Comparison of ENCODE assay signal across 27 cellular contexts in the genomic region with DNA sequence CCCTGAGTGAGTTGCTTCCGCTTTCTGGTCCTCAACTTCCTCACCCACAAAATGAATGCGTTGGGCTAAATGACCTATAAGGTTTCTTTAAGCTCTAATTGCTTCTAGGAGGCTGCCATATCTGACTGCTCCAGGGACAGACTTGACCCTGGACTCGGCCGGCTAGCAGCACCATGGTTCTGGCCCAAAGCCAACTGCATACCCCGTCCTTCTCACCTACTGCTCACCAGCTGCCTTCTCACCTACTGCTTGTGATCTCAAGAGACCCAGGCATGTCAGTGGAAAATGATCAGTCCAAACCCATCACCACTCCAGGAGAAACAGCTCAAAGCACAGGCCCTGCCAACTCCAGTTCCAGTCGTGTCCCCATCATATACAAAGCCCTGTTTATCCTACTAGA.
"Had no signal": no experiment of that assay in that cellular context is flagged by ENCODE, and none has a peak within 500 bp of the region (broad histone marks: within the 10 kb centered on the region; RNA-seq: fewer than 3 reads in every experiment).

No MANE protein-coding gene starts in this region.

- H3K27ac ChIP-seq: ascending aorta, breast epithelium, cardiac muscle cell, coronary artery, dorsolateral prefrontal cortex, foreskin keratinocyte, gastrocnemius medialis, heart left ventricle, hepatocyte, VCaP had no signal

- H3K4me3 ChIP-seq: ascending aorta, breast epithelium, cardiac muscle cell, coronary artery, dorsolateral prefrontal cortex, gastrocnemius medialis, heart left ventricle, hepatocyte had no signal

- H3K27me3 ChIP-seq: ascending aorta, breast epithelium, cardiac muscle cell, foreskin keratinocyte, gastrocnemius medialis, heart left ventricle, hepatocyte had no signal

- H3K9me3 ChIP-seq: ascending aorta, breast epithelium, gastrocnemius medialis, heart left ventricle had no signal

- H3K36me3 ChIP-seq: ascending aorta, breast epithelium, cardiac muscle cell, gastrocnemius medialis, heart left ventricle had no signal

- DNase-seq: activated CD4-positive, alpha-beta memory T cell treated with anti-CD3 and anti-CD28 coated beads, Interleukin-2, amount 10 ng/mL, durations not matched to agents 7 days and 5 days; activated CD4-positive, alpha-beta T cell treated with anti-CD3 and anti-CD28 coated beads for 1 hour; activated CD4-positive, alpha-beta T cell treated with anti-CD3 and anti-CD28 coated beads for 4 hours; activated CD4-positive, alpha-beta T cell treated with anti-CD3 and anti-CD28 coated beads, Interleukin-2, amount 10 ng/mL, durations not matched to agents 7 days and 5 days; activated CD4-positive, alpha-beta T cell treated with anti-CD3 and anti-CD28 coated beads, Interleukin-2, amount 50 U/mL, for 4 hours; activated CD8-positive, alpha-beta memory T cell treated with anti-CD3 and anti-CD28 coated beads, Interleukin-2, amount 50 U/mL, for 48 hours; activated gamma-delta T cell; activated naive CD4-positive, alpha-beta T cell; activated naive CD4-positive, alpha-beta T cell treated with anti-CD3 and anti-CD28 coated beads, Interleukin-2, amount 10 ng/mL, durations not matched to agents 7 days and 5 days; activated naive CD8-positive, alpha-beta T cell treated with anti-CD3 and anti-CD28 coated beads, Interleukin-2, amount 10 ng/mL, durations not matched to agents 7 days and 5 days; activated T-cell treated with anti-CD3 and anti-CD28 coated beads for 4 hours; activated T-cell treated with anti-CD3 and anti-CD28 coated beads, Interleukin-2, amount 50 U/mL, for 24 hours; activated T-cell treated with anti-CD3 and anti-CD28 coated beads, Interleukin-2, amount 50 U/mL, for 72 hours; dorsolateral prefrontal cortex; effector memory CD4-positive, alpha-beta T cell; endodermal cell; foreskin keratinocyte; gastrocnemius medialis; glutamatergic neuron; heart left ventricle; T-helper 2 cell had no signal

- H3K4me1 ChIP-seq: breast epithelium, foreskin keratinocyte, gastrocnemius medialis, heart left ventricle had no signal
